In genomic region chr12:124854637-124855184, GRCh38 we compare ENCODE assay signal across 21 cellular contexts. TPM values are rescaled to one million over a fixed set of nuclear protein-coding genes. Genes with fewer than 3 reads are reported as not detected.
DNase-seq lines count a peak whose midpoint lies in the region; ATAC-seq and TF ChIP-seq lines count a peak whose summit lies in the region.
"Had no signal": no experiment of that assay in that cellular context is flagged by ENCODE, and none has a peak within 500 bp of the region (broad histone marks: within the 10 kb centered on the region; RNA-seq: fewer than 3 reads in every experiment).

No MANE protein-coding gene starts in this region.

- no peak for TF ChIP-seq POLR2A in gastrocnemius medialis (IDR thresholded peaks at IDR 0.05)

- no peak overlapping the region for H3K9ac ChIP-seq in smooth muscle cell (ENCODE audit: low read depth)

- no peak overlapping the region for H3K4me2 ChIP-seq in smooth muscle cell
- H3K4me2 ChIP-seq: A549 had no signal

- H3K36me3 ChIP-seq in gastrocnemius medialis, result no peaks in the 10 kb centered on the region
- no peaks in the 10 kb centered on the region for H3K36me3 ChIP-seq in smooth muscle cell (ENCODE audit: low read depth)
- H3K36me3 ChIP-seq: sigmoid colon had no signal

- H4K20me1 ChIP-seq in smooth muscle cell (ENCODE audit: low read depth), result no peaks in the 10 kb centered on the region

- H3K4me1 ChIP-seq in gastrocnemius medialis, result peaks cover 20 to 34% of the 10 kb centered on the region in 2 donors
- H3K4me1 ChIP-seq in smooth muscle cell (ENCODE audit: low read depth), result no peaks in the 10 kb centered on the region

- peak overlapping the region; percentile 2; the same call in 1 of the 2 replicates for H3K27ac ChIP-seq in 22Rv1
- peak overlapping the region; percentile 74 for H3K27ac ChIP-seq in VCaP
- peak overlapping the region in 3 of 4 donors; percentile 78 to 88 (median 78) for H3K27ac ChIP-seq in gastrocnemius medialis
- no peak overlapping the region for H3K27ac ChIP-seq in smooth muscle cell (ENCODE audit: low read depth)

- no peaks in the 10 kb centered on the region for H3K79me2 ChIP-seq in smooth muscle cell (ENCODE audit: low read depth)

- H3K27me3 ChIP-seq in gastrocnemius medialis (no peaks in the 10 kb centered on the region), smooth muscle cell (ENCODE audit: low read depth) (no peaks in the 10 kb centered on the region)
- H3K27me3 ChIP-seq: sigmoid colon had no signal

- 97% methylated on average over 11 of the region's 11 CpGs for WGBS in smooth muscle cell (ENCODE audit: low lambda C conversion rate)

- TF ChIP-seq CTCF in 22Rv1 (IDR thresholded peaks at IDR 0.05) (no peak), VCaP (conservative IDR thresholded peaks at IDR 0.05) (no peak), fibroblast of villous mesenchyme (IDR thresholded peaks at IDR 0.05; ENCODE audit: insufficient read depth, low read depth, low read length) (peak; percentile 5), gastrocnemius medialis (IDR thresholded peaks at IDR 0.05 in 4 of 5, conservative IDR thresholded peaks at IDR 0.05 in 1 of 5) (no peak), smooth muscle cell (IDR thresholded peaks at IDR 0.05; ENCODE audit: borderline replicate concordance, insufficient read depth, poor library complexity, severe bottlenecking) (no peak)

- in situ Hi-C loops in gastrocnemius medialis (cut with MboI; ENCODE audit: low sequenced_read_pairs in 4 of 4), result no loop called here

- no peaks in the 10 kb centered on the region for H3F3A ChIP-seq in smooth muscle cell (ENCODE audit: low read depth)

- ATAC-seq in gastrocnemius medialis (no peak), HG03342 (IDR thresholded peaks at IDR 0.05; ENCODE audit: unreplicated experiment) (no peak)
- ATAC-seq: activated T-cell treated with anti-CD3 and anti-CD28 coated beads, Interleukin-2, amount 50 U/mL, for 72 hours; stimulated activated naive CD8-positive, alpha-beta T cell treated with anti-CD3 and anti-CD28 coated beads, Interleukin-15, Interleukin-2, amounts not matched to agents 100 U/mL and 50 U/mL, for 24 hours had no signal

- H2AFZ ChIP-seq in smooth muscle cell (ENCODE audit: low read depth), result no peak overlapping the region

- no peaks in the 10 kb centered on the region for H3K9me3 ChIP-seq in gastrocnemius medialis
- H3K9me3 ChIP-seq in smooth muscle cell (replicated peaks; ENCODE audit: low read depth), result no peaks in the 10 kb centered on the region
- H3K9me3 ChIP-seq: A549, sigmoid colon had no signal

- DNase-seq in fibroblast of villous mesenchyme (ENCODE audit: low read depth) (no peak), gastrocnemius medialis (no peak), smooth muscle cell (lab: John Stamatoyannopoulos, UW; ENCODE audit: unreplicated experiment) (no peak), NCI-H146 treated with DMSO at 0.1 percent for 48 hours (lab: John Stamatoyannopoulos, UW; ENCODE audit: unreplicated experiment) (no peak)
- DNase-seq in activated naive CD4-positive, alpha-beta T cell (lab: John Stamatoyannopoulos, UW), result no peak
- DNase-seq: activated CD4-positive, CD25-positive, alpha-beta regulatory T cell treated with anti-CD3 and anti-CD28 coated beads, Interleukin-2, amount 50 U/mL, for 72 hours; activated CD8-positive, alpha-beta memory T cell treated with anti-CD3 and anti-CD28 coated beads for 24 hours; activated T-cell treated with anti-CD3 and anti-CD28 coated beads, Interleukin-2, amount 50 U/mL, for 72 hours; C1 segment of cervical spinal cord; cortex of kidney; mammary epithelial cell; NCI-H1417 treated with DMSO at 0.1 percent for 48 hours; NCI-H2171; NCI-H526; sigmoid colon; stimulated activated naive CD8-positive, alpha-beta T cell treated with anti-CD3 and anti-CD28 coated beads, Interleukin-15, Interleukin-2, amounts not matched to agents 100 U/mL and 50 U/mL, for 24 hours; T1000 had no signal

- no peak overlapping the region for H3K4me3 ChIP-seq in fibroblast of villous mesenchyme (ENCODE audit: low read depth, low read length)
- H3K4me3 ChIP-seq in gastrocnemius medialis, result no peak overlapping the region
- H3K4me3 ChIP-seq in smooth muscle cell, result no peak overlapping the region
- H3K4me3 ChIP-seq: A549, sigmoid colon had no signal

- intact Hi-C loops in gastrocnemius medialis (cut with DNase I; ENCODE audit: low total_unique reads), result no loop called here

RNA-seq across cellular contexts. Expression of gene SCARB1, which starts 9.0 kb away (rescaled TPM):
- total RNA-seq in fibroblast of villous mesenchyme, result 22.5 and 28.5 TPM in 2 replicates
- total RNA-seq in gastrocnemius medialis, result 1 to 10 TPM; 5.4 to 8.7 (median 6.2) TPM
- total RNA-seq in smooth muscle cell, result 4.5 and 6.8 TPM in 2 replicates
- 10.1 and 16.9 TPM in 2 replicates for polyA plus RNA-seq in smooth muscle cell

RNA-seq across cellular contexts. Expression of gene UBC, which starts 59.7 kb away (rescaled TPM):
- total RNA-seq in fibroblast of villous mesenchyme (1,520 and 1,741 TPM in 2 replicates), gastrocnemius medialis (over 10,000 TPM in 2 of 4 donors, 1,000 to 10,000 TPM in 2; 3,173 to 12,805 (median 9,048) TPM), smooth muscle cell (1,327 and 1,477 TPM in 2 replicates)
- polyA plus RNA-seq in smooth muscle cell, result 1,322 and 1,339 TPM in 2 replicates
